Comparison of ENCODE assay signal across 8 cellular contexts in the genomic region with DNA sequence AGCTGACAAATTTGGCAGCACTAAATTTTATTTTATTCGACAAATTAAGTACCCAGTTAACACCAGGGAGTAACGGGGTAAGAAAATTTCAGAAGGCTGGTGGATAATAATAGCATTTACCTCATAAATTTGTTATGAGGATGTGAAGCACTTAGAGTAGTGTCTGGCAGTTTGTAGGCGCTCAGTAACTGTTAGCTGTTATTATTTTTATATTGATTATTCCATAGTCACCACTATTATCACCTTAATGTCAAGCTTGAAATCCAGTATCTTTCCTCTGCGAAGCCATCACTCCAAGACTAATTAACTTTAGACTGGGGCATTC. TPM values are rescaled to one million over a fixed set of nuclear protein-coding genes. Genes with fewer than 3 reads are reported as not detected.
DNase-seq lines count a peak whose midpoint lies in the region; ATAC-seq and TF ChIP-seq lines count a peak whose summit lies in the region.

No MANE protein-coding gene starts in this region.

- peak overlapping the region; percentile 63 to 99 for H3K4me3 ChIP-seq in Panc1 (ENCODE audit: low read depth in 2 of 2, low read length in 2 of 2)
- peak overlapping the region; percentile 75 for H3K4me3 ChIP-seq in fibroblast of pulmonary artery (replicated peaks; ENCODE audit: low read depth, low read length)
- peak overlapping the region; percentile 73 for H3K4me3 ChIP-seq in rectal smooth muscle tissue (ENCODE audit: low read length)

- peaks cover 3% of the 10 kb centered on the region for H3K36me3 Mint-ChIP-seq in activated T-cell treated with anti-CD3 and anti-CD28 coated beads, Interleukin-2, amount 50 U/mL, for 4 hours (ENCODE audit: insufficient read depth)

- peak overlapping the region; percentile 93 for H3K4me3 Mint-ChIP-seq in activated T-cell treated with anti-CD3 and anti-CD28 coated beads, Interleukin-2, amount 50 U/mL, for 4 hours

- H3K9ac ChIP-seq in rectal smooth muscle tissue (ENCODE audit: low read length): no peak overlapping the region

- CTCF ChIA-PET in Panc1 (lab: Charles Lee): interaction anchor here (1.2 to 2.6 kb wide), 2 partner anchors 15 to 147 kb away, joined by 3 to 16 read pairs; a partner anchor contains a TSS

- no peak for ATAC-seq in activated T-cell treated with anti-CD3 and anti-CD28 coated beads, Interleukin-2, amount 50 U/mL, for 4 hours
- ATAC-seq in Panc1 (no peak), GM19397 (IDR thresholded peaks at IDR 0.05; ENCODE audit: unreplicated experiment) (no peak)

- no peak for DNase-seq in activated T-cell treated with anti-CD3 and anti-CD28 coated beads, Interleukin-2, amount 50 U/mL, for 4 hours
- DNase-seq in activated T-cell treated with anti-CD3 and anti-CD28 coated beads, Interleukin-2, amount 50 U/mL, for 48 hours: no peak
- DNase-seq in Panc1 (ENCODE audit: low read depth, low spot score): no peak
- no peak for DNase-seq in fibroblast of pulmonary artery (ENCODE audit: low read depth)
- no peak for DNase-seq in posterior cingulate gyrus
- no peak for DNase-seq in SKM-1 (lab: John Stamatoyannopoulos, UW; ENCODE audit: unreplicated experiment)

- H3K36me3 ChIP-seq in Panc1 (ENCODE audit: control insufficient read depth, insufficient read depth, low read length) (no peaks in the 10 kb centered on the region), rectal smooth muscle tissue (ENCODE audit: control insufficient read depth, insufficient read depth, low read length) (no peaks in the 10 kb centered on the region)

- H3K4me1 ChIP-seq in Panc1 (ENCODE audit: control insufficient read depth, insufficient read depth, low read length) (peaks cover 13% of the 10 kb centered on the region), rectal smooth muscle tissue (ENCODE audit: control insufficient read depth, insufficient read depth, low read length) (peaks cover 4% of the 10 kb centered on the region)

- BruUV-seq in Panc1 (replicated peaks; lab: Mats Ljungman, UMichigan): no TSS peak

- H3K27me3 Mint-ChIP-seq in activated T-cell treated with anti-CD3 and anti-CD28 coated beads, Interleukin-2, amount 50 U/mL, for 4 hours (ENCODE audit: low read depth): peaks cover 2% of the 10 kb centered on the region

- POLR2A ChIA-PET in Panc1 (lab: Charles Lee): no interaction called here

- H3K9me3 Mint-ChIP-seq in activated T-cell treated with anti-CD3 and anti-CD28 coated beads, Interleukin-2, amount 50 U/mL, for 4 hours: no peaks in the 10 kb centered on the region

- no peaks in the 10 kb centered on the region for H3K27me3 ChIP-seq in Panc1 (ENCODE audit: control insufficient read depth, insufficient read depth, low read length)
- no peaks in the 10 kb centered on the region for H3K27me3 ChIP-seq in rectal smooth muscle tissue (ENCODE audit: control insufficient read depth, insufficient read depth, low read length)

- intact Hi-C loops in Panc1 (cut with micrococcal nuclease; ENCODE audit: unreplicated experiment): loop anchor here (5.0 to 10.0 kb wide), 3 partner anchors 107 to 785 kb away; a partner anchor contains a TSS
- intact Hi-C loops in posterior cingulate gyrus (cut with DNase I): loop anchor here (2.0 to 10.0 kb wide), 5 partner anchors 29 to 795 kb away; a partner anchor contains a TSS

- in situ Hi-C loops in Panc1 (cut with HindIII; ENCODE audit: low pct_unique_long_range_greater_than_20kb, low sequenced_read_pairs): no loop called here

- H3K4me1 Mint-ChIP-seq in activated T-cell treated with anti-CD3 and anti-CD28 coated beads, Interleukin-2, amount 50 U/mL, for 4 hours (ENCODE audit: low read depth): peaks cover 38% of the 10 kb centered on the region

- TF ChIP-seq CTCF in Panc1 (IDR thresholded peaks at IDR 0.05): no peak
- no peak for TF ChIP-seq CTCF in fibroblast of pulmonary artery (IDR thresholded peaks at IDR 0.05; ENCODE audit: low read length, missing control alignments)

- H3K27ac ChIP-seq in Panc1 (ENCODE audit: low read length): peak overlapping the region; percentile 92
- H3K27ac ChIP-seq in rectal smooth muscle tissue (ENCODE audit: low read depth, low read length): peak overlapping the region; percentile 81

- no peaks in the 10 kb centered on the region for H3K9me3 ChIP-seq in Panc1 (ENCODE audit: control insufficient read depth, insufficient read depth, low read depth, low read length)

RNA-seq across cellular contexts. Expression of a gene that starts 0.6 kb away (rescaled TPM):
- 10 to 100 TPM; 51.4 to 56.7 (median 51.5) TPM for total RNA-seq in activated T-cell treated with anti-CD3 and anti-CD28 coated beads, Interleukin-2, amount 50 U/mL, for 4 hours
- 65.5 TPM for total RNA-seq in Panc1 (2021; ENCODE audit: unreplicated experiment)
- polyA plus RNA-seq in Panc1 (2012; ENCODE audit: insufficient read length): 39.4 TPM

RNA-seq across cellular contexts. Expression of a gene that starts 28.6 kb away (rescaled TPM):
- 10 to 100 TPM; 20.7 to 24.9 (median 23.7) TPM for total RNA-seq in activated T-cell treated with anti-CD3 and anti-CD28 coated beads, Interleukin-2, amount 50 U/mL, for 4 hours
- total RNA-seq in Panc1 (2021; ENCODE audit: unreplicated experiment): 85.5 TPM
- 130 TPM for polyA plus RNA-seq in Panc1 (2012; ENCODE audit: insufficient read length)
